In genomic region chr22:17159504-17159951, GRCh38 we compare ENCODE assay signal across 8 cellular contexts. TPM values are rescaled to one million over a fixed set of nuclear protein-coding genes. Genes with fewer than 3 reads are reported as not detected.
DNase-seq lines count a peak whose midpoint lies in the region; ATAC-seq and TF ChIP-seq lines count a peak whose summit lies in the region.

No MANE protein-coding gene starts in this region.

- no TSS peak for BruUV-seq in PC-9 (replicated peaks; lab: Mats Ljungman, UMichigan)

- H3K4me1 Mint-ChIP-seq in activated naive CD8-positive, alpha-beta T cell treated with anti-CD3 and anti-CD28 coated beads, Interleukin-2, amount 10 ng/mL, durations not matched to agents 7 days and 5 days, result peaks cover 25% of the 10 kb centered on the region

- intact Hi-C loops in PC-9 (cut with micrococcal nuclease; ENCODE audit: unreplicated experiment) (loop anchor here (1.0 kb wide), 1 partner anchor 75 kb away; the partner anchor contains the start of gene IL17RA), left ventricle myocardium superior (cut with micrococcal nuclease) (no loop called here)

- 0 out of 2 replicates have a peak, but pooled peaks cover 9% of the 10 kb centered on the region for H3K4me1 ChIP-seq in PC-9 (replicated peaks; ENCODE audit: insufficient read depth)

- CTCF ChIA-PET in PC-9 (lab: Charles Lee), result interaction anchor here (1.0 kb wide), 1 partner anchor 12 kb away, joined by 11 read pairs; no protein-coding TSS in a partner anchor

- no peaks in the 10 kb centered on the region for H3K36me3 ChIP-seq in PC-9 (ENCODE audit: low read depth)

- H3K4me3 ChIP-seq in PC-9, result peak overlapping the region; percentile 88

- H3K27me3 Mint-ChIP-seq in activated naive CD8-positive, alpha-beta T cell treated with anti-CD3 and anti-CD28 coated beads, Interleukin-2, amount 10 ng/mL, durations not matched to agents 7 days and 5 days, result no peaks in the 10 kb centered on the region

- no peaks in the 10 kb centered on the region for H3K27me3 ChIP-seq in PC-9 (ENCODE audit: insufficient read depth, low read depth)

- no peaks in the 10 kb centered on the region for H3K9me3 ChIP-seq in PC-9 (ENCODE audit: insufficient read depth, low read depth)

- peaks cover 5% of the 10 kb centered on the region for H3K36me3 Mint-ChIP-seq in activated naive CD8-positive, alpha-beta T cell treated with anti-CD3 and anti-CD28 coated beads, Interleukin-2, amount 10 ng/mL, durations not matched to agents 7 days and 5 days

- TF ChIP-seq CTCF in PC-9 (conservative IDR thresholded peaks at IDR 0.05), result no peak

- H3K27ac ChIP-seq in PC-9, result peak overlapping the region; percentile 58; the same call in 1 of the 2 replicates

- peak overlapping the region; percentile 97 for H2AFZ ChIP-seq in PC-9

- no peaks in the 10 kb centered on the region for H4K20me1 ChIP-seq in PC-9 (ENCODE audit: insufficient read depth)

- H3K4me2 ChIP-seq in PC-9, result peak overlapping the region; percentile 76

- H3F3A ChIP-seq in PC-9 (ENCODE audit: insufficient read depth, low read depth), result peaks cover 5% of the 10 kb centered on the region; the same call in 1 of the 2 replicates

- DNase-seq in NCI-H82 (lab: John Stamatoyannopoulos, UW) (peak; percentile 59), NCI-H82 treated with DMSO at 0.1 percent for 48 hours (lab: John Stamatoyannopoulos, UW; ENCODE audit: unreplicated experiment) (no peak), PC-9 (peak; percentile 28 to 36), left ventricle myocardium superior (peak; percentile 61), putamen (ENCODE audit: low spot score) (peak; percentile 64), UCSD-AML1 (lab: John Stamatoyannopoulos, UW; ENCODE audit: unreplicated experiment) (no peak)
- no peak for DNase-seq in activated naive CD8-positive, alpha-beta T cell treated with anti-CD3 and anti-CD28 coated beads, Interleukin-2, amount 10 ng/mL, durations not matched to agents 7 days and 5 days

- no peaks in the 10 kb centered on the region for H3K9me3 Mint-ChIP-seq in activated naive CD8-positive, alpha-beta T cell treated with anti-CD3 and anti-CD28 coated beads, Interleukin-2, amount 10 ng/mL, durations not matched to agents 7 days and 5 days

- ATAC-seq in HG03095 (IDR thresholded peaks at IDR 0.05; ENCODE audit: unreplicated experiment) (peak; percentile 26), left ventricle myocardium superior (peak; percentile 32)
- ATAC-seq in activated naive CD8-positive, alpha-beta T cell treated with anti-CD3 and anti-CD28 coated beads, Interleukin-2, amount 10 ng/mL, durations not matched to agents 7 days and 5 days (ENCODE audit: low read depth), result peak; percentile 32

- H3K27ac Mint-ChIP-seq in activated naive CD8-positive, alpha-beta T cell treated with anti-CD3 and anti-CD28 coated beads, Interleukin-2, amount 10 ng/mL, durations not matched to agents 7 days and 5 days, result peak overlapping the region; percentile 73

- H3K4me3 Mint-ChIP-seq in activated naive CD8-positive, alpha-beta T cell treated with anti-CD3 and anti-CD28 coated beads, Interleukin-2, amount 10 ng/mL, durations not matched to agents 7 days and 5 days, result peak overlapping the region; percentile 82

- H3K9me2 ChIP-seq in PC-9 (ENCODE audit: insufficient read depth), result no peaks in the 10 kb centered on the region

- peaks cover 27% of the 10 kb centered on the region for H3K79me2 ChIP-seq in PC-9 (ENCODE audit: low read depth)

- POLR2A ChIA-PET in PC-9 (lab: Charles Lee; ENCODE audit: unreplicated experiment), result interaction anchor here (0.9 kb wide), 1 partner anchor 12 kb away, joined by 6 read pairs; no protein-coding TSS in a partner anchor
- POLR2A ChIA-PET in activated naive CD8-positive, alpha-beta T cell treated with anti-CD3 and anti-CD28 coated beads, Interleukin-2, amount 10 ng/mL, durations not matched to agents 7 days and 5 days (lab: Charles Lee), result interaction anchor here (1.0 to 3.4 kb wide), 2 partner anchors 12 to 73 kb away, joined by 3 to 12 read pairs; no protein-coding TSS in a partner anchor

RNA-seq across cellular contexts. Expression of gene HDHD5, which starts 0.5 kb away (rescaled TPM):
- total RNA-seq in PC-9 (2021) (26.5 and 31.1 TPM in 2 replicates), left ventricle myocardium superior (63.8 TPM)
- 10 to 100 TPM; 33.7 to 34.7 TPM for total RNA-seq in activated naive CD8-positive, alpha-beta T cell treated with anti-CD3 and anti-CD28 coated beads, Interleukin-2, amount 10 ng/mL, durations not matched to agents 7 days and 5 days

RNA-seq across cellular contexts. Expression of gene TMEM121B, which starts 38.4 kb away (rescaled TPM):
- total RNA-seq in PC-9 (2021), result not detected in 2 replicates
- under 1 TPM; 0.08 to 0.09 TPM for total RNA-seq in activated naive CD8-positive, alpha-beta T cell treated with anti-CD3 and anti-CD28 coated beads, Interleukin-2, amount 10 ng/mL, durations not matched to agents 7 days and 5 days
- 1.7 TPM for total RNA-seq in left ventricle myocardium superior

RNA-seq across cellular contexts. Expression of gene ADA2, which starts 59.7 kb away (rescaled TPM):
- not detected in 2 replicates for total RNA-seq in PC-9 (2021)
- 10 to 100 TPM; 81.6 to 90.6 TPM for total RNA-seq in activated naive CD8-positive, alpha-beta T cell treated with anti-CD3 and anti-CD28 coated beads, Interleukin-2, amount 10 ng/mL, durations not matched to agents 7 days and 5 days
- 34.0 TPM for total RNA-seq in left ventricle myocardium superior

Comparison
In these comparisons a context has a peak if more than half of its experiments do, and no peak if none do; other contexts are left out.
1. DNase-seq: peak in NCI-H82 (single experiment), PC-9 (2 of 2), left ventricle myocardium superior (single experiment) and putamen (single experiment); none in NCI-H82 treated with DMSO at 0.1 percent for 48 hours (single experiment), activated naive CD8-positive, alpha-beta T cell treated with anti-CD3 and anti-CD28 coated beads, Interleukin-2, amount 10 ng/mL, durations not matched to agents 7 days and 5 days (single experiment) and UCSD-AML1 (single experiment).
2. RNA of gene ADA2, which starts 59.7 kb away (total RNA-seq): 81.6 to 90.6 TPM in activated naive CD8-positive, alpha-beta T cell treated with anti-CD3 and anti-CD28 coated beads, Interleukin-2, amount 10 ng/mL, durations not matched to agents 7 days and 5 days and 34.0 TPM in left ventricle myocardium superior (single experiment); not detected in PC-9; every median in the first group is over 10 times any median in the second.
3. Peak in every context shown above with its lines, with median percentiles within 50 percentile points of each other: ATAC-seq.